In genomic region chr2:202378001-202378400, GRCh38 we compare ENCODE assay signal across 8 cellular contexts. TPM values are rescaled to one million over a fixed set of nuclear protein-coding genes. Genes with fewer than 3 reads are reported as not detected.
DNase-seq lines count a peak whose midpoint lies in the region; ATAC-seq and TF ChIP-seq lines count a peak whose summit lies in the region.

No MANE protein-coding gene starts in this region.

- 0 out of 2 replicates have a peak, but pooled peaks cover 3% of the 10 kb centered on the region for H3F3A ChIP-seq in Loucy (ENCODE audit: low read depth)

- H3K4me1 Mint-ChIP-seq in CD4-positive, alpha-beta memory T cell = peaks cover 25 to 53% (median 30%) of the 10 kb centered on the region in 4 donors
- H3K4me1 Mint-ChIP-seq in neural crest cell = peaks cover 47% of the 10 kb centered on the region

- peak overlapping the region; percentile 19 to 84 for H3K4me3 ChIP-seq in CD4-positive, alpha-beta memory T cell (ENCODE audit: low read length in 2 of 2)
- peak overlapping the region; percentile 99 for H3K4me3 ChIP-seq in Loucy (ENCODE audit: low read length, poor library complexity, severe bottlenecking)
- peak overlapping the region; percentile 98 for H3K4me3 ChIP-seq in effector memory CD4-positive, alpha-beta T cell (ENCODE audit: insufficient read depth, low read depth, low read length, poor library complexity, severe bottlenecking)

- no peak overlapping the region for H2AFZ ChIP-seq in Loucy (ENCODE audit: low read length)

- no peak for TF ChIP-seq CTCF in Loucy (conservative IDR thresholded peaks at IDR 0.05; ENCODE audit: low read length)
- no peak for TF ChIP-seq CTCF in neural crest cell (conservative IDR thresholded peaks at IDR 0.05)

- peaks cover 0 to 17% of the 10 kb centered on the region in 2 donors for H3K36me3 Mint-ChIP-seq in CD4-positive, alpha-beta memory T cell
- H3K36me3 Mint-ChIP-seq in neural crest cell (ENCODE audit: low read depth) = peaks cover 5% of the 10 kb centered on the region

- H3K36me3 ChIP-seq in CD4-positive, alpha-beta memory T cell (ENCODE audit: insufficient read depth, low read length) = no peaks in the 10 kb centered on the region
- no peaks in the 10 kb centered on the region for H3K36me3 ChIP-seq in Loucy (ENCODE audit: insufficient read depth, low read length)
- H3K36me3 ChIP-seq in effector memory CD4-positive, alpha-beta T cell (ENCODE audit: control insufficient read depth, insufficient read depth, low read length) = no peaks in the 10 kb centered on the region

- peak overlapping the region; percentile 79 for H3K4me2 ChIP-seq in Loucy (ENCODE audit: low read depth, low read length, poor library complexity, severe bottlenecking)

- DNase-seq in CD4-positive, alpha-beta memory T cell = no peak
- no peak for DNase-seq in effector memory CD4-positive, alpha-beta T cell
- no peak for DNase-seq in neural crest cell (ENCODE audit: low read depth, low spot score)
- DNase-seq in effector CD8-positive, alpha-beta T cell (lab: John Stamatoyannopoulos, UW) = no peak
- no peak for DNase-seq in NCI-H2171 (lab: John Stamatoyannopoulos, UW)

- H3K9ac ChIP-seq in Loucy (ENCODE audit: low read depth, low read length, poor library complexity, severe bottlenecking) = peak overlapping the region; percentile 81

- peaks cover 37% of the 10 kb centered on the region for H4K20me1 ChIP-seq in Loucy (ENCODE audit: insufficient read depth, low read length, poor library complexity, severe bottlenecking)

- ATAC-seq in HG03175 (IDR thresholded peaks at IDR 0.05; ENCODE audit: unreplicated experiment) (no peak), HG03354 (IDR thresholded peaks at IDR 0.05; ENCODE audit: poor library complexity, severe bottlenecking, unreplicated experiment) (no peak)

- H3K4me3 Mint-ChIP-seq in CD4-positive, alpha-beta memory T cell = peak overlapping the region; percentile 96 to 99 (median 99)
- peak overlapping the region; percentile 100 for H3K4me3 Mint-ChIP-seq in neural crest cell

- CTCF ChIA-PET in CD4-positive, alpha-beta memory T cell (lab: Charles Lee; ENCODE audit: partially characterized antibody) = no interaction called here

- peaks cover 76% of the 10 kb centered on the region for H3K79me2 ChIP-seq in Loucy (ENCODE audit: insufficient read depth, low read length)

- no peaks in the 10 kb centered on the region for H3K27me3 Mint-ChIP-seq in CD4-positive, alpha-beta memory T cell
- H3K27me3 Mint-ChIP-seq in neural crest cell (ENCODE audit: low read depth) = no peaks in the 10 kb centered on the region

- peaks cover 30% of the 10 kb centered on the region for H3K4me1 ChIP-seq in CD4-positive, alpha-beta memory T cell (ENCODE audit: insufficient read depth, low read length)
- peaks cover 37% of the 10 kb centered on the region for H3K4me1 ChIP-seq in Loucy (ENCODE audit: insufficient read depth, low read length, poor library complexity, severe bottlenecking)
- H3K4me1 ChIP-seq in effector memory CD4-positive, alpha-beta T cell (ENCODE audit: control insufficient read depth, insufficient read depth, low read length, poor library complexity, severe bottlenecking) = peaks cover 10% of the 10 kb centered on the region

- intact Hi-C loops in CD4-positive, alpha-beta memory T cell (cut with micrococcal nuclease) = loop anchor here (5.0 kb wide), 3 partner anchors 346 to 736 kb away; partner anchors contain the start of genes ALS2, FZD7 and TMEM237

- no peaks in the 10 kb centered on the region for H3K9me3 Mint-ChIP-seq in CD4-positive, alpha-beta memory T cell
- H3K9me3 Mint-ChIP-seq in neural crest cell = peaks cover 2% of the 10 kb centered on the region

- H3K27ac Mint-ChIP-seq in CD4-positive, alpha-beta memory T cell = peak overlapping the region in 5 of 7 donors; percentile 43 to 92 (median 90)
- no peak overlapping the region for H3K27ac Mint-ChIP-seq in neural crest cell (ENCODE audit: unreplicated experiment)

- POLR2A ChIA-PET in CD4-positive, alpha-beta memory T cell (lab: Charles Lee; ENCODE audit: partially characterized antibody) = no interaction called here

- no peak overlapping the region for H3K27ac ChIP-seq in CD4-positive, alpha-beta memory T cell (ENCODE audit: low read depth, low read length)
- no peak overlapping the region for H3K27ac ChIP-seq in effector memory CD4-positive, alpha-beta T cell (ENCODE audit: insufficient read depth, low read length, poor library complexity, severe bottlenecking)

- H3K27me3 ChIP-seq in CD4-positive, alpha-beta memory T cell (ENCODE audit: insufficient read depth, low read length) = no peaks in the 10 kb centered on the region
- H3K27me3 ChIP-seq in Loucy (ENCODE audit: insufficient read depth, low read length, poor library complexity, severe bottlenecking) = no peaks in the 10 kb centered on the region
- no peaks in the 10 kb centered on the region for H3K27me3 ChIP-seq in effector memory CD4-positive, alpha-beta T cell (replicated peaks; ENCODE audit: control insufficient read depth, insufficient read depth, low read length, poor library complexity, severe bottlenecking)

- H3K9me2 ChIP-seq in Loucy (replicated peaks; ENCODE audit: low read depth, low read length) = no peaks in the 10 kb centered on the region

- no peaks in the 10 kb centered on the region for H3K9me3 ChIP-seq in CD4-positive, alpha-beta memory T cell (ENCODE audit: control insufficient read depth in 1 of 2, low read length in 2 of 2)
- no peaks in the 10 kb centered on the region for H3K9me3 ChIP-seq in Loucy (ENCODE audit: insufficient read depth, low read depth, low read length)
- H3K9me3 ChIP-seq in effector memory CD4-positive, alpha-beta T cell (ENCODE audit: control insufficient read depth, low read length) = no peaks in the 10 kb centered on the region

RNA-seq across cellular contexts. Expression of gene BMPR2, which starts 1.9 kb away (rescaled TPM):
- total RNA-seq in CD4-positive, alpha-beta memory T cell = 10 to 100 TPM; 18.8 to 20.8 TPM
- 1 to 10 TPM; 2.3 to 4.2 TPM for polyA plus RNA-seq in CD4-positive, alpha-beta memory T cell
- total RNA-seq in neural crest cell = 17.5 and 19.4 TPM in 2 replicates
